1 cellular context compared by ENCODE assay signal in genomic region chr2:240195316-240195861, GRCh38.
TF ChIP-seq lines count a peak whose summit lies in the region.

No MANE protein-coding gene starts in this region.

TF ChIP-seq in IMR-90, 13 proteins besides CTCF, POLR2A, EP300 and RAD21:
- TF ChIP-seq, protein P1, sequence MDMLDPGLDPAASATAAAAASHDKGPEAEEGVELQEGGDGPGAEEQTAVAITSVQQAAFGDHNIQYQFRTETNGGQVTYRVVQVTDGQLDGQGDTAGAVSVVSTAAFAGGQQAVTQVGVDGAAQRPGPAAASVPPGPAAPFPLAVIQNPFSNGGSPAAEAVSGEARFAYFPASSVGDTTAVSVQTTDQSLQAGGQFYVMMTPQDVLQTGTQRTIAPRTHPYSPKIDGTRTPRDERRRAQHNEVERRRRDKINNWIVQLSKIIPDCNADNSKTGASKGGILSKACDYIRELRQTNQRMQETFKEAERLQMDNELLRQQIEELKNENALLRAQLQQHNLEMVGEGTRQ (IDR thresholded peaks at IDR 0.05; ENCODE audit: low read depth, low read length) = no peak
- TF ChIP-seq RCOR1 (IDR thresholded peaks at IDR 0.05; ENCODE audit: insufficient replicate concordance, low read length) (no peak), NFE2L2 (IDR thresholded peaks at IDR 0.05; ENCODE audit: low read depth, low read length) (no peak), ELK1 (IDR thresholded peaks at IDR 0.05; ENCODE audit: borderline replicate concordance, low read depth, low read length) (no peak), MAFK (IDR thresholded peaks at IDR 0.05; ENCODE audit: low read depth, low read length) (no peak)
